In genomic region chr9:112355305-112355953, GRCh38 we compare ENCODE assay signal across 1 cellular context.
TF ChIP-seq lines count a peak whose summit lies in the region.

No MANE protein-coding gene starts in this region.

TF ChIP-seq in K562, 482 proteins besides CTCF, POLR2A, EP300 and RAD21 (continued from another document):
- TF ChIP-seq CBFA2T3 (IDR thresholded peaks at IDR 0.05): 0 out of 2 replicates have a peak, but pooled peaks have one; percentile 11
- TF ChIP-seq HIVEP1 (CRISPR knock-in tag; IDR thresholded peaks at IDR 0.05): no peak
- no peak for TF ChIP-seq POLR2AphosphoS5 (IDR thresholded peaks at IDR 0.05; ENCODE audit: control insufficient read depth, insufficient read depth, low read depth, low read length)
- no peak for TF ChIP-seq GABPA (tag; conservative IDR thresholded peaks at IDR 0.05; ENCODE audit: low read depth)
- peak; percentile 78 for TF ChIP-seq ZBTB33 (CRISPR knock-in tag; IDR thresholded peaks at IDR 0.05)
- no peak for TF ChIP-seq HNRNPLL (IDR thresholded peaks at IDR 0.05; ENCODE audit: low read depth, low read length, poor library complexity, severe bottlenecking)
- TF ChIP-seq ATF7 (IDR thresholded peaks at IDR 0.05): no peak
- no peak for TF ChIP-seq NR3C1 (CRISPR knock-in tag; IDR thresholded peaks at IDR 0.05)
- TF ChIP-seq ADNP (tag; IDR thresholded peaks at IDR 0.05): no peak
- 0 out of 2 replicates have a peak, but pooled peaks have one; percentile 30 for TF ChIP-seq ZNF384 (IDR thresholded peaks at IDR 0.05; ENCODE audit: low read depth, low read length)
- no peak for TF ChIP-seq KAT7 (CRISPR knock-in tag; IDR thresholded peaks at IDR 0.05; ENCODE audit: borderline replicate concordance)
- TF ChIP-seq CBX5 (IDR thresholded peaks at IDR 0.05; ENCODE audit: borderline replicate concordance, low read depth): no peak
